In the genomic region with DNA sequence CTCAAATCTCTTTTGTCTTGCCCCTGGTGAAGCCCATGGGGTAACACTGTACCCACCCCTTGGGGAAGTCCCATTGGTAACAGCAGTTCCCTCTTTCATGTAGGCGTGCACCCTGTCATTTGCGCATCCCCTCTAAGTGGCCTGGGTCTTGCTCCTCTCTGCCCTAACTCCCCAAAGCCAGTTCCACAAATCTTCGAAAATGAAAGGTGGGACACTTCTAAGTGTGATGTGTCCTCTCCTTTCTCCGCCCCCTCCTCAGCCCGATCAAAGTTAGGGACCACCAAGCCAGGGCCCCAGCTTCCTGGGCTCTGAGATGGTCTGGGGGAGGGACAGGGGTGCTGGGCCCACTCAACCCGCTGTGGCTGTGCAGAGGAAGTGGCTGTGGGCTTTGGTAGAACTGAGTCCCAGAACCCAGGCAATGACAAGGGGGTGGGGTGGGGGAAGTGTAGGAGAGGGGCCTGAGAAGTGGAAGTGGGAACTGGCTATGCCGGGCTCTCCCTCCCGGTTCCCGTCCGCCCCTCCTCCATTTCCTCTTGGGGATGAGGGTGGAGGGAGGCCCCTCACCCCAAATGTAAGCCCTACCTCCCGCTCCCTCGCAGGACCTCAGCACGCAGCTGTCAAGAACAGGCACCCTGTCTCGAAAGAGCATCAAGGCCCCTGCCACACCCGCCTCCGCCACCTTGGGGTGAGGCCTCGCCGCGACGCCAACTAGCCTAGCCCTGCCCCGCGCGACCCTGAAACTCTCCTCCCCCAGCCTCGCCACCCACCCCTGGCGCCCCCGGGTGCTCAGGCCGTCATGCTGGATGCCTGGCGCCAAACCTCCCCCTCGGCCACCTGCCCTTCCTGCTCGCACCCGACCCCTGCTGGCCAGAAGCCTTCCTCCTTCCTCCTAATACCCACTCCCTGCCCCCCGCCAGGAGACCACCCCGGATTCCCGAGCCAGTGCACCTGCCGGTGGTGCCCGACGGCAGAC, we compare ENCODE assay signal across 8 cellular contexts. TPM values are rescaled to one million over a fixed set of nuclear protein-coding genes. Genes with fewer than 3 reads are reported as not detected.
DNase-seq lines count a peak whose midpoint lies in the region; ATAC-seq and TF ChIP-seq lines count a peak whose summit lies in the region.

No MANE protein-coding gene starts in this region.

- H4K8ac ChIP-seq in neuronal stem cell (ENCODE audit: low read depth, low read length) = no peak overlapping the region

- H3K4me3 ChIP-seq in DOHH2 (ENCODE audit: low read length) = no peak overlapping the region
- no peak overlapping the region for H3K4me3 ChIP-seq in ascending aorta
- no peak overlapping the region for H3K4me3 ChIP-seq in neuronal stem cell (ENCODE audit: low read length in 2 of 2)
- H3K4me3 ChIP-seq in suprapubic skin = no peak overlapping the region
- no peak overlapping the region for H3K4me3 ChIP-seq in ovary

- TF ChIP-seq CTCF in DOHH2 (IDR thresholded peaks at IDR 0.05; ENCODE audit: low read depth, low read length, poor library complexity, severe bottlenecking) = peak; percentile 52
- TF ChIP-seq CTCF in ascending aorta (IDR thresholded peaks at IDR 0.05) = peak in 2 of 3 experiments; percentile 5 to 26
- no peak for TF ChIP-seq CTCF in suprapubic skin (IDR thresholded peaks at IDR 0.05)
- TF ChIP-seq CTCF in ovary (IDR thresholded peaks at IDR 0.05) = no peak

- peak overlapping the region; percentile 60 for H3K9ac ChIP-seq in neuronal stem cell (ENCODE audit: low read depth, low read length, poor library complexity)

- H2BK12ac ChIP-seq in neuronal stem cell (ENCODE audit: low read length) = no peak overlapping the region

- no peak overlapping the region for H4K91ac ChIP-seq in neuronal stem cell (ENCODE audit: low read depth, low read length, poor library complexity)

- no peaks in the 10 kb centered on the region for H4K20me1 ChIP-seq in DOHH2 (ENCODE audit: control insufficient read depth, insufficient read depth, low read depth, low read length)

- no peak for TF ChIP-seq POLR2A in suprapubic skin (IDR thresholded peaks at IDR 0.05)
- TF ChIP-seq POLR2A in ovary (IDR thresholded peaks at IDR 0.05) = no peak

- no peak overlapping the region for H2BK120ac ChIP-seq in neuronal stem cell (ENCODE audit: low read depth, low read length)

- H3K27me3 ChIP-seq in DOHH2 (ENCODE audit: control insufficient read depth, low read length) = no peaks in the 10 kb centered on the region
- H3K27me3 ChIP-seq in ascending aorta = peaks cover under 1% of the 10 kb centered on the region
- H3K27me3 ChIP-seq in neuronal stem cell (ENCODE audit: control insufficient read depth in 3 of 3, insufficient read depth in 3 of 3, low read depth in 1 of 3, low read length in 3 of 3) = peaks cover 8 to 35% (median 23%) of the 10 kb centered on the region in 3 experiments
- H3K27me3 ChIP-seq in suprapubic skin = peaks cover 55% of the 10 kb centered on the region
- peaks cover under 1% of the 10 kb centered on the region for H3K27me3 ChIP-seq in ovary

- no peak overlapping the region for H2BK5ac ChIP-seq in neuronal stem cell (ENCODE audit: low read length)

- H3K9me3 ChIP-seq in DOHH2 (ENCODE audit: control insufficient read depth, insufficient read depth, low read length) (no peaks in the 10 kb centered on the region), ascending aorta (no peaks in the 10 kb centered on the region), neuronal stem cell (replicated peaks in 1 of 2; ENCODE audit: control insufficient read depth in 2 of 2, insufficient read depth in 1 of 2, low read depth in 1 of 2, low read length in 2 of 2) (no peaks in the 10 kb centered on the region), suprapubic skin (no peaks in the 10 kb centered on the region), ovary (no peaks in the 10 kb centered on the region)

- DNase-seq in KBM-7 = peak; percentile 52
- DNase-seq in ascending aorta (ENCODE audit: low spot score in 2 of 2) = no peak
- DNase-seq in neuronal stem cell (ENCODE audit: low spot score) = no peak
- no peak for DNase-seq in GF-D8 (lab: John Stamatoyannopoulos, UW)
- DNase-seq in suprapubic skin (ENCODE audit: low spot score in 2 of 2) = no peak
- no peak for DNase-seq in ovary

- H3F3A ChIP-seq in DOHH2 (ENCODE audit: control insufficient read depth, insufficient read depth) = peaks cover 21% of the 10 kb centered on the region

- H3K4me1 ChIP-seq in DOHH2 (ENCODE audit: control insufficient read depth, low read length) (peaks cover 70% of the 10 kb centered on the region), ascending aorta (no peaks in the 10 kb centered on the region), neuronal stem cell (ENCODE audit: control insufficient read depth in 2 of 2, insufficient read depth in 1 of 2, low read depth in 1 of 2, low read length in 2 of 2) (peaks cover 0 to 10% of the 10 kb centered on the region in 2 donors), suprapubic skin (peaks cover 33% of the 10 kb centered on the region), ovary (ENCODE audit: insufficient read depth) (peaks cover 2% of the 10 kb centered on the region)

- H3K79me1 ChIP-seq in neuronal stem cell (ENCODE audit: low read depth, low read length) = peaks cover 2% of the 10 kb centered on the region

- peaks cover 40% of the 10 kb centered on the region for H3K79me2 ChIP-seq in DOHH2 (ENCODE audit: control insufficient read depth, low read length)

- peak overlapping the region; percentile 15 for H2BK15ac ChIP-seq in neuronal stem cell (ENCODE audit: low read length)

- WGBS in neuronal stem cell (ENCODE audit: extremely low coverage in 2 of 2, insufficient read length in 2 of 2, insufficient replicate concordance in 1 of 2), 2 donors = no CpG with 5 or more reads among the region's 37 CpGs
- WGBS in suprapubic skin = 34% methylated on average over 23 of the region's 37 CpGs
- 54 to 62% (median 61%) methylated on average over 37 of the region's 37 CpGs for WGBS in ovary, 3 donors

- peak overlapping the region; percentile 64 for H3K18ac ChIP-seq in neuronal stem cell (ENCODE audit: low read length)

- no peak overlapping the region for H3K4ac ChIP-seq in neuronal stem cell (ENCODE audit: low read length)

- H3K36me3 ChIP-seq in DOHH2 (ENCODE audit: control insufficient read depth, low read length) (peaks cover 68% of the 10 kb centered on the region), ascending aorta (no peaks in the 10 kb centered on the region), neuronal stem cell (replicated peaks in 1 of 2; ENCODE audit: control insufficient read depth in 2 of 2, insufficient read depth in 2 of 2, low read length in 2 of 2) (no peaks in the 10 kb centered on the region), suprapubic skin (no peaks in the 10 kb centered on the region), ovary (no peaks in the 10 kb centered on the region)

- no peak for ATAC-seq in HG02588 (IDR thresholded peaks at IDR 0.05; ENCODE audit: unreplicated experiment)

- peak overlapping the region; percentile 56 for H3K14ac ChIP-seq in neuronal stem cell (ENCODE audit: low read length)

- in situ Hi-C loops in KBM-7 (cut with MboI; ENCODE audit: low pct_unique_long_range_greater_than_20kb, low sequenced_read_pairs) = no loop called here

- H3K4me2 ChIP-seq in DOHH2 (ENCODE audit: low read length) (peak overlapping the region; percentile 74), neuronal stem cell (ENCODE audit: insufficient read depth, low read length, poor library complexity, severe bottlenecking) (no peak overlapping the region)

- intact Hi-C loops in ascending aorta (cut with DNase I) (no loop called here), ovary (cut with DNase I) (no loop called here)

- peak overlapping the region; percentile 70 for H2AK5ac ChIP-seq in neuronal stem cell (ENCODE audit: low read depth, low read length)

- H2AFZ ChIP-seq in neuronal stem cell (ENCODE audit: low read length) = no peak overlapping the region

- H3K9me2 ChIP-seq in DOHH2 (replicated peaks; ENCODE audit: control insufficient read depth, low read length) = no peaks in the 10 kb centered on the region

- peak overlapping the region; percentile 43 for H3K23ac ChIP-seq in neuronal stem cell (ENCODE audit: low read depth, low read length, poor library complexity)

- H3K27ac ChIP-seq in DOHH2 (ENCODE audit: low read depth, low read length) (peak overlapping the region; percentile 90), ascending aorta (no peak overlapping the region), neuronal stem cell (replicated peaks; ENCODE audit: low read length) (no peak overlapping the region), suprapubic skin (no peak overlapping the region), ovary (no peak overlapping the region)

- TF ChIP-seq EP300 in suprapubic skin (IDR thresholded peaks at IDR 0.05) (no peak), ovary (IDR thresholded peaks at IDR 0.05) (no peak)

RNA-seq across cellular contexts. Expression of a gene that starts 8.7 kb away (rescaled TPM):
- total RNA-seq in ascending aorta = 35.1 TPM
- polyA plus RNA-seq in neuronal stem cell (2013, experiment 1 of 2) = 0.22 TPM
- polyA plus RNA-seq in neuronal stem cell (2013, experiment 2 of 2) = 0.22 TPM
- total RNA-seq in suprapubic skin = 1 to 10 TPM; 2.3 to 6.7 (median 3.0) TPM
- 1 to 10 TPM; 2.3 to 6.7 (median 4.4) TPM for total RNA-seq in ovary
- 1 to 10 TPM; 3.5 to 4.6 TPM for polyA plus RNA-seq in ovary

RNA-seq across cellular contexts. Expression of a gene that starts 8.9 kb away (rescaled TPM):
- not detected for total RNA-seq in ascending aorta
- 0.08 TPM for polyA plus RNA-seq in neuronal stem cell (2013, experiment 1 of 2)
- 0.11 TPM for polyA plus RNA-seq in neuronal stem cell (2013, experiment 2 of 2)
- total RNA-seq in suprapubic skin = 1 to 10 TPM in 1 of 4 donors, not detected in 3; 1.7 TPM
- 1 to 10 TPM in 6 of 7 donors, under 1 TPM in 1; 0.48 to 2.9 (median 1.5) TPM for total RNA-seq in ovary
- 1 to 10 TPM; 2.6 to 4.6 TPM for polyA plus RNA-seq in ovary

RNA-seq across cellular contexts. Expression of a gene that starts 11.4 kb away (rescaled TPM):
- total RNA-seq in ascending aorta = not detected
- 0.10 TPM for polyA plus RNA-seq in neuronal stem cell (2013, experiment 1 of 2)
- polyA plus RNA-seq in neuronal stem cell (2013, experiment 2 of 2) = 0.07 TPM
- total RNA-seq in suprapubic skin = under 1 TPM in 2 of 4 donors, not detected in 2; 0.70 to 0.79 TPM
- total RNA-seq in ovary = under 1 TPM in 3 of 7 donors, not detected in 4; 0.23 to 0.92 (median 0.26) TPM
- under 1 TPM in 1 of 2 donors, not detected in 1; 0.24 TPM for polyA plus RNA-seq in ovary

Comparison
In these comparisons a context has a peak if more than half of its experiments do, and no peak if none do; other contexts are left out.
1. CTCF ChIP-seq: peak in DOHH2 (single experiment) and ascending aorta (2 of 3); none in suprapubic skin (0 of 2) and ovary (0 of 3).